ENCODE assay signal across 24 cellular contexts in genomic region chr6:141990840-141991239, GRCh38.
A peak's percentile ranks its signal among the peaks of the same experiment; 100 is the strongest.
DNase-seq lines count a peak whose midpoint lies in the region; ATAC-seq, FAIRE-seq and TF ChIP-seq lines count a peak whose summit lies in the region.
"Had no signal": no experiment of that assay in that cellular context is flagged by ENCODE, and none has a peak within 500 bp of the region (broad histone marks: within the 10 kb centered on the region; RNA-seq: fewer than 3 reads in every experiment).

No MANE protein-coding gene starts in this region.

- no peak overlapping the region for H2AFZ ChIP-seq in H1 (ENCODE audit: low read length)
- H2AFZ ChIP-seq in osteoblast (ENCODE audit: low read length): peak overlapping the region; percentile 48
- no peak overlapping the region for H2AFZ ChIP-seq in hepatocyte

- H3K27ac ChIP-seq in H1 (ENCODE audit: low read depth, low read length): no peak overlapping the region
- H3K27ac ChIP-seq in osteoblast (ENCODE audit: low read depth, low read length): no peak overlapping the region
- no peak overlapping the region for H3K27ac ChIP-seq in foreskin keratinocyte
- H3K27ac ChIP-seq in hepatocyte: no peak overlapping the region

- H3K4ac ChIP-seq in H1 (replicated peaks; ENCODE audit: insufficient read length, low read depth, low read length): no peak overlapping the region

- no peak overlapping the region for H2BK15ac ChIP-seq in H1 (ENCODE audit: low read length)

- no peak for FAIRE-seq in H1 (lab: Jason Lieb, UNC)
- FAIRE-seq: GM12878, GM19239, HTR-8/SVneo, K562 had no signal

- H3K9me2 ChIP-seq in hepatocyte (replicated peaks; ENCODE audit: insufficient read depth): no peaks in the 10 kb centered on the region

- peak overlapping the region; percentile 82 for H4K5ac ChIP-seq in H1 (ENCODE audit: insufficient read length, low read depth, low read length)

- no peaks in the 10 kb centered on the region for H3K23me2 ChIP-seq in H1 (ENCODE audit: low read depth, low read length)

- H3K4me3 ChIP-seq in H1 (ENCODE audit: extremely low read depth in 1 of 4, insufficient read depth in 2 of 4, low read depth in 3 of 4, low read length in 4 of 4): no peak overlapping the region
- H3K4me3 ChIP-seq in osteoblast (ENCODE audit: insufficient read depth, low read length): no peak overlapping the region
- H3K4me3 ChIP-seq in hepatocyte: no peak overlapping the region
- H3K4me3 ChIP-seq: GM12878, K562 had no signal

- no peak overlapping the region for H2BK20ac ChIP-seq in H1 (ENCODE audit: low read length)

- H3K18ac ChIP-seq in H1 (ENCODE audit: extremely low read depth, low read length): no peak overlapping the region

- no peak for DNase-seq in H1 (ENCODE audit: low read depth in 1 of 2, low spot score in 2 of 2)
- DNase-seq in osteoblast (ENCODE audit: insufficient read length, low spot score, missing footprints): no peak
- no peak for DNase-seq in effector CD8-positive, alpha-beta T cell (lab: John Stamatoyannopoulos, UW)
- DNase-seq in stimulated activated CD4-positive, alpha-beta T cell treated with anti-CD3 and anti-CD28 coated beads, Interleukin-1b, Interleukin-23, amount 100 ng/mL, for 48 hours: no peak
- no peak for DNase-seq in foreskin keratinocyte
- no peak for DNase-seq in hepatocyte (ENCODE audit: low spot score)
- DNase-seq: ACHN; BE2C; C1 segment of cervical spinal cord; CD4-positive, CD25-positive, alpha-beta regulatory T cell; CD8-positive, alpha-beta memory T cell; COR-L47; DMS 273 treated with DMSO at 0.1 percent for 48 hours; DMS53; DND-41; EL; H7; IMR-90 had no signal

- no peak overlapping the region for H3K9ac ChIP-seq in H1 (replicated peaks in 1 of 4; ENCODE audit: extremely low read depth in 1 of 4, low read depth in 3 of 4, low read length in 3 of 4)

- H3K79me1 ChIP-seq in H1 (ENCODE audit: low read depth, low read length): no peaks in the 10 kb centered on the region

- no peak overlapping the region for H3K14ac ChIP-seq in H1 (ENCODE audit: insufficient read length)

- H2BK5ac ChIP-seq in H1 (ENCODE audit: low read depth, low read length): no peak overlapping the region

- POLR2A ChIA-PET in H1 (lab: Charles Lee; ENCODE audit: partially characterized antibody): no interaction called here

- no peak for TF ChIP-seq EP300 in H1 (IDR thresholded peaks at IDR 0.05; ENCODE audit: borderline replicate concordance in 1 of 2, low read depth in 2 of 2, low read length in 2 of 2)

- H3K56ac ChIP-seq in H1 (replicated peaks; ENCODE audit: insufficient read length, low read depth, low read length): no peak overlapping the region

- H3K23ac ChIP-seq in H1 (ENCODE audit: insufficient read length): no peak overlapping the region

- peak; percentile 53 for ATAC-seq in GM18861 (IDR thresholded peaks at IDR 0.05; ENCODE audit: unreplicated experiment)
- peak; percentile 35 for ATAC-seq in HG02798 (IDR thresholded peaks at IDR 0.05; ENCODE audit: poor library complexity, unreplicated experiment)
- ATAC-seq in foreskin keratinocyte: no peak
- ATAC-seq: GM12878, K562 had no signal

- H3K9me3 ChIP-seq in H1 (ENCODE audit: insufficient read depth in 2 of 2, low read depth in 1 of 2, low read length in 1 of 2): peaks cover 0 to 13% of the 10 kb centered on the region in 2 experiments; a peak in 2 of 4 replicates
- H3K9me3 ChIP-seq in osteoblast (ENCODE audit: low read depth, low read length): no peaks in the 10 kb centered on the region
- no peaks in the 10 kb centered on the region for H3K9me3 ChIP-seq in hepatocyte (ENCODE audit: low read depth)
- H3K9me3 ChIP-seq: BE2C had no signal

- H2AK5ac ChIP-seq in H1 (ENCODE audit: low read depth, low read length): no peak overlapping the region

- CTCF ChIA-PET in H1 (lab: Charles Lee; ENCODE audit: partially characterized antibody): interaction anchor here (0.8 to 2.7 kb wide), 6 partner anchors 9 to 122 kb away, joined by 3 to 25 read pairs (median 6); no protein-coding TSS in a partner anchor

- H3K27me3 ChIP-seq in H1 (replicated peaks in 1 of 4; ENCODE audit: control insufficient read depth in 3 of 4, extremely low read depth in 1 of 4, insufficient read depth in 3 of 4, low read length in 3 of 4) (no peaks in the 10 kb centered on the region), osteoblast (ENCODE audit: insufficient read depth, low read length) (no peaks in the 10 kb centered on the region), foreskin keratinocyte (no peaks in the 10 kb centered on the region), hepatocyte (no peaks in the 10 kb centered on the region)
- H3K27me3 ChIP-seq: BE2C had no signal

- H4K91ac ChIP-seq in H1 (replicated peaks; ENCODE audit: insufficient read length, low read length): no peak overlapping the region

- H3K36me3 ChIP-seq in H1 (ENCODE audit: control insufficient read depth in 2 of 4, insufficient read depth in 4 of 4, low read length in 3 of 4): peaks cover 0 to 5% (median 0%) of the 10 kb centered on the region in 4 experiments; a peak in 1 of 8 replicates
- no peaks in the 10 kb centered on the region for H3K36me3 ChIP-seq in osteoblast (ENCODE audit: insufficient read depth, low read length)
- H3K36me3 ChIP-seq in hepatocyte (replicated peaks; ENCODE audit: insufficient read depth, low read depth): no peaks in the 10 kb centered on the region
- H3K36me3 ChIP-seq: BE2C had no signal

- WGBS in H1 (ENCODE audit: extremely low coverage in 1 of 2, insufficient coverage in 1 of 2, insufficient read length in 1 of 2, insufficient replicate concordance in 2 of 2, low coverage in 1 of 2, low lambda C conversion rate in 2 of 2, missing lambda C conversion rate in 1 of 2), 2 experiments: 83% methylated on average over 1 of the region's 1 CpG; no CpG with 5 or more reads in 1 of the 2 experiments
- 76% methylated on average over 1 of the region's 1 CpG for WGBS in hepatocyte (ENCODE audit: low lambda C conversion rate, missing lambda C conversion rate)

- H4K8ac ChIP-seq in H1 (ENCODE audit: extremely low read depth, insufficient read depth, low read length): no peak overlapping the region

- H3K79me2 ChIP-seq in H1 (ENCODE audit: control insufficient read depth in 1 of 2, insufficient read depth in 2 of 2, low read length in 2 of 2) (no peaks in the 10 kb centered on the region), osteoblast (ENCODE audit: insufficient read depth, low read length) (no peaks in the 10 kb centered on the region), hepatocyte (no peaks in the 10 kb centered on the region)

- TF ChIP-seq CTCF in H1 (IDR thresholded peaks at IDR 0.05; ENCODE audit: control extremely low read depth in 1 of 3, insufficient read depth in 1 of 3, low read depth in 1 of 3, low read length in 3 of 3): no peak
- TF ChIP-seq CTCF in osteoblast (IDR thresholded peaks at IDR 0.05; ENCODE audit: extremely low read depth, low read depth, low read length): no peak
- no peak for TF ChIP-seq CTCF in foreskin keratinocyte (conservative IDR thresholded peaks at IDR 0.05)
- TF ChIP-seq CTCF in hepatocyte (IDR thresholded peaks at IDR 0.05; ENCODE audit: poor library complexity): no peak

- H4K20me1 ChIP-seq in H1 (replicated peaks in 1 of 2; ENCODE audit: control insufficient read depth in 1 of 2, insufficient read depth in 2 of 2, low read length in 2 of 2) (no peaks in the 10 kb centered on the region), osteoblast (ENCODE audit: insufficient read depth, low read length) (no peaks in the 10 kb centered on the region), hepatocyte (ENCODE audit: insufficient read depth, poor library complexity, severe bottlenecking) (no peaks in the 10 kb centered on the region)

- no peak overlapping the region for H3K4me2 ChIP-seq in H1 (ENCODE audit: insufficient read depth in 1 of 2, low read depth in 2 of 2, low read length in 2 of 2)
- no peak overlapping the region for H3K4me2 ChIP-seq in osteoblast (ENCODE audit: insufficient read depth, low read length)
- H3K4me2 ChIP-seq in hepatocyte: no peak overlapping the region

- TF ChIP-seq POLR2A in H1 (IDR thresholded peaks at IDR 0.05; ENCODE audit: control extremely low read depth in 1 of 2, low read depth in 2 of 2, low read length in 2 of 2): no peak

- TF ChIP-seq RAD21 in H1 (IDR thresholded peaks at IDR 0.05 in 1 of 2, conservative IDR thresholded peaks at IDR 0.05 in 1 of 2; ENCODE audit: low read depth in 2 of 2, low read length in 2 of 2): no peak

- no peak overlapping the region for H2BK12ac ChIP-seq in H1 (ENCODE audit: low read depth, low read length)

- peaks cover 0 to 10% (median 3%) of the 10 kb centered on the region in 4 experiments; a peak in 3 of 7 replicates for H3K4me1 ChIP-seq in H1 (replicated peaks in 1 of 4; ENCODE audit: control insufficient read depth in 3 of 4, insufficient read depth in 4 of 4, low read length in 3 of 4)
- H3K4me1 ChIP-seq in osteoblast (ENCODE audit: insufficient read depth, low read length): peaks cover 7% of the 10 kb centered on the region
- peaks cover 6% of the 10 kb centered on the region for H3K4me1 ChIP-seq in foreskin keratinocyte
- no peaks in the 10 kb centered on the region for H3K4me1 ChIP-seq in hepatocyte (ENCODE audit: insufficient read depth)
- H3K4me1 ChIP-seq: BE2C had no signal

- no peak overlapping the region for H2BK120ac ChIP-seq in H1 (replicated peaks; ENCODE audit: low read depth, low read length)

TF ChIP-seq in H1, 55 proteins besides CTCF, POLR2A, EP300 and RAD21:
- TF ChIP-seq PHF8 (conservative IDR thresholded peaks at IDR 0.05; ENCODE audit: low read depth, low read length) (no peak), MAFK (IDR thresholded peaks at IDR 0.05; ENCODE audit: low read depth, low read length) (no peak), CHD2 (IDR thresholded peaks at IDR 0.05; ENCODE audit: low read length) (no peak), KDM1A (IDR thresholded peaks at IDR 0.05; ENCODE audit: borderline replicate concordance, low read length) (no peak), JUND (IDR thresholded peaks at IDR 0.05; ENCODE audit: low read length) (no peak), EZH2 (IDR thresholded peaks at IDR 0.05; ENCODE audit: low read depth, low read length, severe bottlenecking) (no peak)
